In the genomic region with DNA sequence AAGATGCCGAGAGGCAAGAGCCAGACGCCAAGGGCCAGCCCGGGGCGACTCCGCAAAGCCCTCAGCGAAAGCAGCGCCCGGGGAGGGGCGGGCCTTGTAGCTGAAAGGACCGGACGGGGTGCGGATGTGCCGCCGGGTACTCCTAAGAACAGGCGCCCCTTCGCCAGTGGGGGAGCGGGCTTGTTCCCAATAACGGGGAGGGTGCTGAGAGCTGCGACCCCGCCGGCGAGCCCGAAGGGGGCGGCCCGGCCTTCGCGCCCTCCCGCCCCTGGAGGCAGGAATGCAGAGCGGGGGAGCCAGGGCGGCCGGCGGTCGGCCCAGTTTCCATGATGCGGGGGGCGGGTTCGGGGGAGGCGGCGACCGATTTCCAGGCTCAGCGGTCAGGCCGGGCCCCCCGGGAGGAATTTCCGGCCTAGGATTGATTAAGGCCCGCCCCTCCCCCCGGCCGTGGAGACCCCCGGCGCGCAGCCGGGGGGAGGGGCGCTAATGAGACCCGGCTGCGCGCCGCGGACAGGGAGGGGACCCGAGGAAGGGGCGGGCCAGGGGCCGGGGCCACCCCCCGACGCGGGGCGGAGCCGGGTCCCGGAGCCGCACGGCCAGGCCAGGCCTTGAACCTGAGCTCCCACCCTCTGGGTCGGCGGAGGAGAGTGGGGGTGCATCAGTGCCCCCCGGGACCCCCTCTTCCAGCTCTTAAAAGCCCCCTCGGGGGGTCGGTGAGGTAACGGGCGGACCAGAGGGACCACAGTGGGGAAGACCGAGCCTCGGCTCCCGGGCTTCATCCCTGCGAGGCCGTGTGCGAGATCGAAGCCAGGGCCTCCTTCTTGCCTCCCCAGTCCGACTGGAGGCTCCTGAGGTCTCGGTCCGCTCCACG, we compare ENCODE assay signal across 8 cellular contexts. TPM values are rescaled to one million over a fixed set of nuclear protein-coding genes. Genes with fewer than 3 reads are reported as not detected.
DNase-seq lines count a peak whose midpoint lies in the region; ATAC-seq and TF ChIP-seq lines count a peak whose summit lies in the region.

No MANE protein-coding gene starts in this region.

- peaks cover 4% of the 10 kb centered on the region for H3K27me3 Mint-ChIP-seq in endodermal cell (ENCODE audit: insufficient read depth)

- H3K27me3 ChIP-seq in MM.1S (replicated peaks; ENCODE audit: insufficient read depth, low read length) (peaks cover 31% of the 10 kb centered on the region), endodermal cell (ENCODE audit: control insufficient read depth, insufficient read depth, low read length, poor library complexity, severe bottlenecking) (no peaks in the 10 kb centered on the region)

- H3K9me3 ChIP-seq in MM.1S (replicated peaks; ENCODE audit: insufficient read depth, low read length) (no peaks in the 10 kb centered on the region), endodermal cell (ENCODE audit: control insufficient read depth, low read length) (no peaks in the 10 kb centered on the region), mucosa of descending colon (no peaks in the 10 kb centered on the region)

- peak; percentile 69 for DNase-seq in D341Med (ENCODE audit: low spot score)
- peak; percentile 44 for DNase-seq in MM.1S
- DNase-seq in activated CD8-positive, alpha-beta memory T cell treated with anti-CD3 and anti-CD28 coated beads for 48 hours (ENCODE audit: low read depth in 2 of 3, low spot score in 2 of 3), result peak; percentile 49 to 74 (median 51)
- peak; percentile 98 for DNase-seq in endodermal cell
- peak; percentile 56 to 75 (median 72) for DNase-seq in mucosa of descending colon
- peak; percentile 42 to 49 for DNase-seq in stimulated activated CD8-positive, alpha-beta memory T cell treated with anti-CD3 and anti-CD28 coated beads, Interleukin-7, amount 100 ng/mL, for 48 hours (ENCODE audit: extremely low read depth in 1 of 2, low read depth in 1 of 2)

- intact Hi-C loops in mucosa of descending colon (cut with DNase I, micrococcal nuclease), result loop anchor here in 1 of 2 donors (10.0 kb wide), 1 partner anchor 50 kb away; no protein-coding TSS in a partner anchor

- H3K9me3 Mint-ChIP-seq in endodermal cell, result no peaks in the 10 kb centered on the region

- H3K4me1 ChIP-seq in MM.1S (ENCODE audit: low read length), result no peaks in the 10 kb centered on the region
- peaks cover 8% of the 10 kb centered on the region for H3K4me1 ChIP-seq in endodermal cell (ENCODE audit: control insufficient read depth, insufficient read depth, low read length)
- H3K4me1 ChIP-seq in mucosa of descending colon (ENCODE audit: low read depth), result peaks cover 34% of the 10 kb centered on the region

- peaks cover 6% of the 10 kb centered on the region for H3K36me3 Mint-ChIP-seq in endodermal cell (ENCODE audit: low read depth)

- 9 to 26% methylated on average over 14 to 85 of the region's 85 CpGs for WGBS in endodermal cell (ENCODE audit: insufficient coverage in 1 of 2, insufficient read length in 1 of 2), 2 experiments

- H4K20me1 ChIP-seq in MM.1S (ENCODE audit: insufficient read depth, low read length), result no peaks in the 10 kb centered on the region

- peak overlapping the region; percentile 91 for H3K27ac Mint-ChIP-seq in endodermal cell

- H3K4me3 Mint-ChIP-seq in endodermal cell, result peak overlapping the region; percentile 79

- H3K4me2 ChIP-seq in MM.1S (ENCODE audit: low read depth, low read length), result peak overlapping the region; percentile 94

- H2AFZ ChIP-seq in MM.1S (ENCODE audit: low read length), result peak overlapping the region; percentile 82

- no peaks in the 10 kb centered on the region for H3K79me2 ChIP-seq in MM.1S (ENCODE audit: low read length)

- H3K9ac ChIP-seq in MM.1S (ENCODE audit: low read length) (no peak overlapping the region; the same call in 1 of the 2 replicates), endodermal cell (ENCODE audit: extremely low read depth, low read length, poor library complexity, severe bottlenecking) (peak overlapping the region; percentile 90)

- peaks cover 12% of the 10 kb centered on the region for H3K4me1 Mint-ChIP-seq in endodermal cell

- ATAC-seq in mucosa of descending colon (peak; percentile 44), HG03097 (IDR thresholded peaks at IDR 0.05; ENCODE audit: low FRiP score, unreplicated experiment) (no peak), HG02623 (IDR thresholded peaks at IDR 0.05; ENCODE audit: unreplicated experiment) (no peak)

- TF ChIP-seq CTCF in MM.1S (IDR thresholded peaks at IDR 0.05; ENCODE audit: low read length), result peak; percentile 29
- TF ChIP-seq CTCF in endodermal cell (conservative IDR thresholded peaks at IDR 0.05), result peak; percentile 89
- TF ChIP-seq CTCF in mucosa of descending colon (IDR thresholded peaks at IDR 0.05), result no peak

- no peaks in the 10 kb centered on the region for H3K36me3 ChIP-seq in MM.1S (replicated peaks; ENCODE audit: insufficient read depth, low read length)
- H3K36me3 ChIP-seq in endodermal cell (ENCODE audit: control insufficient read depth, insufficient read depth, low read length), result peaks cover 4% of the 10 kb centered on the region
- H3K36me3 ChIP-seq in mucosa of descending colon (ENCODE audit: low read depth), result no peaks in the 10 kb centered on the region

- H3K9me2 ChIP-seq in MM.1S (replicated peaks; ENCODE audit: insufficient read depth, low read length), result no peaks in the 10 kb centered on the region

- H3K4me3 ChIP-seq in MM.1S (ENCODE audit: low read length), result peak overlapping the region; percentile 64
- peak overlapping the region; percentile 86 for H3K4me3 ChIP-seq in endodermal cell (ENCODE audit: low read length)
- no peak overlapping the region for H3K4me3 ChIP-seq in mucosa of descending colon

- H3K27ac ChIP-seq in MM.1S (ENCODE audit: low read length) (no peak overlapping the region), endodermal cell (ENCODE audit: low read depth, low read length) (no peak overlapping the region)

- H3F3A ChIP-seq in MM.1S (ENCODE audit: insufficient read depth, low read length), result no peaks in the 10 kb centered on the region

RNA-seq across cellular contexts. Expression of gene TMEM200B, which starts 0.9 kb away (rescaled TPM):
- total RNA-seq in endodermal cell (10 to 100 TPM; 36.0 to 49.4 TPM), mucosa of descending colon (10 to 100 TPM in 1 of 3 donors, 1 to 10 TPM in 1, under 1 TPM in 1; 0.90 to 33.9 (median 3.9) TPM)
- polyA plus RNA-seq in endodermal cell (2013, experiment 1 of 2), result 8.4 TPM
- 8.4 TPM for polyA plus RNA-seq in endodermal cell (2013, experiment 2 of 2)

RNA-seq across cellular contexts. Expression of gene SRSF4, which starts 57.1 kb away (rescaled TPM):
- total RNA-seq in endodermal cell, result 100 to 1,000 TPM in 1 of 2 donors, 10 to 100 TPM in 1; 89.1 to 107 TPM
- polyA plus RNA-seq in endodermal cell (2013, experiment 1 of 2), result 101 TPM
- polyA plus RNA-seq in endodermal cell (2013, experiment 2 of 2), result 85.0 TPM
- 100 to 1,000 TPM in 1 of 3 donors, 10 to 100 TPM in 2; 63.7 to 140 (median 75.2) TPM for total RNA-seq in mucosa of descending colon

Comparison
In these comparisons a context has a peak if more than half of its experiments do, and no peak if none do; other contexts are left out.
1. DNase-seq: peak in every context shown above with its lines; median percentile 98 in endodermal cell; 72 in mucosa of descending colon; 69 in D341Med; 51 in activated CD8-positive, alpha-beta memory T cell treated with anti-CD3 and anti-CD28 coated beads for 48 hours; 46 in stimulated activated CD8-positive, alpha-beta memory T cell treated with anti-CD3 and anti-CD28 coated beads, Interleukin-7, amount 100 ng/mL, for 48 hours; 44 in MM.1S.